Comparison of ENCODE assay signal across 15 cellular contexts in genomic region chr4:53474178-53474577, GRCh38.
DNase-seq lines count a peak whose midpoint lies in the region; ATAC-seq and TF ChIP-seq lines count a peak whose summit lies in the region.
"Had no signal": no experiment of that assay in that cellular context is flagged by ENCODE, and none has a peak within 500 bp of the region (broad histone marks: within the 10 kb centered on the region; RNA-seq: fewer than 3 reads in every experiment).

No MANE protein-coding gene starts in this region.

- H3K56ac ChIP-seq in IMR-90 (ENCODE audit: extremely low read depth, insufficient read depth, low read length) = no peak overlapping the region

- no peak for ATAC-seq in activated CD8-positive, alpha-beta memory T cell treated with anti-CD3 and anti-CD28 coated beads, Interleukin-2, amount 10 ng/mL, durations not matched to agents 7 days and 5 days
- ATAC-seq in IMR-90 (ENCODE audit: low read depth) = no peak
- peak; percentile 66 for ATAC-seq in stimulated activated effector memory CD8-positive, alpha-beta T cell treated with anti-CD3 and anti-CD28 coated beads, Interleukin-12 subunit alpha, Interleukin-12 subunit beta, amount 100 ng/mL, for 72 hours
- ATAC-seq: CD8-positive, alpha-beta T cell had no signal

- H2AK9ac ChIP-seq in IMR-90 (replicated peaks; ENCODE audit: low read depth, low read length, poor library complexity) = no peak overlapping the region

- H3K18ac ChIP-seq in IMR-90 (ENCODE audit: low read depth, low read length) = no peak overlapping the region

- no peaks in the 10 kb centered on the region for H3K27me3 ChIP-seq in IMR-90 (ENCODE audit: control insufficient read depth, insufficient read depth, low read length)
- H3K27me3 ChIP-seq: BLaER1 had no signal

- intact Hi-C loops in IMR-90 (cut with micrococcal nuclease) = no loop called here

- no peaks in the 10 kb centered on the region for H3K9me3 ChIP-seq in IMR-90 (ENCODE audit: control insufficient read depth, insufficient read depth, low read length)
- H3K9me3 ChIP-seq: BLaER1, HAP-1 had no signal

- POLR2A ChIA-PET in IMR-90 (lab: Charles Lee; ENCODE audit: unreplicated experiment) = no interaction called here

- no peak overlapping the region for H2BK5ac ChIP-seq in IMR-90 (ENCODE audit: low read depth, low read length, poor library complexity, severe bottlenecking)

- no peak overlapping the region for H2AK5ac ChIP-seq in IMR-90 (ENCODE audit: low read depth, low read length)

- no peak overlapping the region for H3K4me3 ChIP-seq in GM12865 (ENCODE audit: low read depth, low read length)
- H3K4me3 ChIP-seq in IMR-90 (ENCODE audit: insufficient read depth, low read depth, low read length) = no peak overlapping the region
- H3K4me3 ChIP-seq: BLaER1, HAP-1 had no signal

- no peaks in the 10 kb centered on the region for H4K20me1 ChIP-seq in IMR-90 (ENCODE audit: insufficient read depth, low read length)
- H4K20me1 ChIP-seq: BLaER1 had no signal

- no peak overlapping the region for H3K23ac ChIP-seq in IMR-90 (ENCODE audit: low read depth, low read length)

- no peaks in the 10 kb centered on the region for H3K79me1 ChIP-seq in IMR-90 (ENCODE audit: low read depth in 1 of 2, low read length in 2 of 2)

- no peaks in the 10 kb centered on the region for H3K36me3 ChIP-seq in IMR-90 (ENCODE audit: control insufficient read depth, insufficient read depth, low read length)
- H3K36me3 ChIP-seq: BLaER1, HAP-1 had no signal

- TF ChIP-seq CTCF in GM12865 (IDR thresholded peaks at IDR 0.05; ENCODE audit: insufficient read depth, low read depth, low read length, missing control alignments) (no peak), IMR-90 (conservative IDR thresholded peaks at IDR 0.05; ENCODE audit: low read depth, low read length) (no peak)

- CTCF ChIA-PET in activated CD8-positive, alpha-beta memory T cell treated with anti-CD3 and anti-CD28 coated beads, Interleukin-2, amount 10 ng/mL, durations not matched to agents 7 days and 5 days (lab: Charles Lee) = no interaction called here
- CTCF ChIA-PET in IMR-90 (lab: Yijun Ruan, JAX) = no interaction called here

- no peak overlapping the region for H4K8ac ChIP-seq in IMR-90 (ENCODE audit: low read depth in 2 of 2, low read length in 2 of 2)

- 0 out of 2 replicates have a peak overlapping the region, but pooled peaks have one; percentile 51 for H3K14ac ChIP-seq in IMR-90 (replicated peaks; ENCODE audit: low read depth, low read length)

- peak overlapping the region; percentile 44 for H2AFZ ChIP-seq in IMR-90 (replicated peaks; ENCODE audit: low read length, poor library complexity)

- H3K27ac Mint-ChIP-seq in activated CD8-positive, alpha-beta memory T cell treated with anti-CD3 and anti-CD28 coated beads, Interleukin-2, amount 10 ng/mL, durations not matched to agents 7 days and 5 days = no peak overlapping the region
- H3K27ac Mint-ChIP-seq in stimulated activated effector memory CD8-positive, alpha-beta T cell treated with anti-CD3 and anti-CD28 coated beads, Interleukin-12 subunit alpha, Interleukin-12 subunit beta, amount 100 ng/mL, for 72 hours = no peak overlapping the region
- H3K27ac Mint-ChIP-seq: CD8-positive, alpha-beta T cell had no signal

- no peak overlapping the region for H4K5ac ChIP-seq in IMR-90 (ENCODE audit: low read depth, low read length)

- peaks cover 17% of the 10 kb centered on the region for H3K4me1 ChIP-seq in IMR-90 (ENCODE audit: control insufficient read depth, insufficient read depth, low read length)
- H3K4me1 ChIP-seq: BLaER1, HAP-1 had no signal

- H3K9me3 Mint-ChIP-seq in activated CD8-positive, alpha-beta memory T cell treated with anti-CD3 and anti-CD28 coated beads, Interleukin-2, amount 10 ng/mL, durations not matched to agents 7 days and 5 days (ENCODE audit: low read depth) = no peaks in the 10 kb centered on the region
- peaks cover 14% of the 10 kb centered on the region for H3K9me3 Mint-ChIP-seq in stimulated activated effector memory CD8-positive, alpha-beta T cell treated with anti-CD3 and anti-CD28 coated beads, Interleukin-12 subunit alpha, Interleukin-12 subunit beta, amount 100 ng/mL, for 72 hours

- in situ Hi-C loops in IMR-90 (cut with MboI; ENCODE audit: low sequenced_read_pairs) = no loop called here

- no peak overlapping the region for H3K4me3 Mint-ChIP-seq in activated CD8-positive, alpha-beta memory T cell treated with anti-CD3 and anti-CD28 coated beads, Interleukin-2, amount 10 ng/mL, durations not matched to agents 7 days and 5 days
- no peak overlapping the region for H3K4me3 Mint-ChIP-seq in stimulated activated effector memory CD8-positive, alpha-beta T cell treated with anti-CD3 and anti-CD28 coated beads, Interleukin-12 subunit alpha, Interleukin-12 subunit beta, amount 100 ng/mL, for 72 hours
- H3K4me3 Mint-ChIP-seq: CD14-positive monocyte; CD8-positive, alpha-beta T cell had no signal

- BruUV-seq in IMR-90 (replicated peaks; lab: Mats Ljungman, UMichigan) = no TSS peak

- H3K9ac ChIP-seq in IMR-90 (ENCODE audit: low read depth, low read length) = no peak overlapping the region
- H3K9ac ChIP-seq: BLaER1 had no signal

- peak overlapping the region; percentile 10; the same call in 1 of the 2 replicates for H3K4ac ChIP-seq in IMR-90 (ENCODE audit: low read depth, low read length)

- H3K4me2 ChIP-seq in IMR-90 (ENCODE audit: low read depth, low read length) = no peak overlapping the region
- H3K4me2 ChIP-seq: BLaER1 had no signal

- H3K4me1 Mint-ChIP-seq in activated CD8-positive, alpha-beta memory T cell treated with anti-CD3 and anti-CD28 coated beads, Interleukin-2, amount 10 ng/mL, durations not matched to agents 7 days and 5 days = peaks cover 1% of the 10 kb centered on the region
- H3K4me1 Mint-ChIP-seq in stimulated activated effector memory CD8-positive, alpha-beta T cell treated with anti-CD3 and anti-CD28 coated beads, Interleukin-12 subunit alpha, Interleukin-12 subunit beta, amount 100 ng/mL, for 72 hours = no peaks in the 10 kb centered on the region

- H3K27me3 Mint-ChIP-seq in activated CD8-positive, alpha-beta memory T cell treated with anti-CD3 and anti-CD28 coated beads, Interleukin-2, amount 10 ng/mL, durations not matched to agents 7 days and 5 days = peaks cover 21% of the 10 kb centered on the region

- no peak overlapping the region for H3K27ac ChIP-seq in IMR-90 (ENCODE audit: insufficient read depth, low read length)
- H3K27ac ChIP-seq: BLaER1 had no signal

- no peak overlapping the region for H2BK20ac ChIP-seq in IMR-90 (ENCODE audit: low read depth, low read length)

- peak overlapping the region; percentile 49; the same call in 1 of the 2 replicates for H2BK120ac ChIP-seq in IMR-90 (ENCODE audit: low read depth, low read length)

- 0 out of 2 replicates have a peak overlapping the region, but pooled peaks have one; percentile 9 for H4K91ac ChIP-seq in IMR-90 (ENCODE audit: insufficient read depth, low read depth, low read length)

- DNase-seq in activated CD8-positive, alpha-beta memory T cell treated with anti-CD3 and anti-CD28 coated beads, Interleukin-2, amount 10 ng/mL, durations not matched to agents 7 days and 5 days = peak; percentile 43
- DNase-seq in activated CD8-positive, alpha-beta memory T cell treated with anti-CD3 and anti-CD28 coated beads for 24 hours = no peak
- peak; percentile 4 for DNase-seq in GM12865 (ENCODE audit: low read depth)
- no peak for DNase-seq in IMR-90
- no peak for DNase-seq in stimulated activated effector memory CD8-positive, alpha-beta T cell treated with anti-CD3 and anti-CD28 coated beads, Interleukin-12 subunit alpha, Interleukin-12 subunit beta, amount 100 ng/mL, for 72 hours (ENCODE audit: low spot score in 2 of 2)
- no peak for DNase-seq in NCI-H2081 (lab: John Stamatoyannopoulos, UW)
- DNase-seq in NK-92 (lab: John Stamatoyannopoulos, UW; ENCODE audit: unreplicated experiment) = no peak
- DNase-seq: 8988T; Calu3; CD8-positive, alpha-beta T cell; DMS79 treated with DMSO at 0.1 percent for 48 hours; GF-D8 had no signal

- H2BK15ac ChIP-seq in IMR-90 (ENCODE audit: low read depth, low read length) = no peak overlapping the region

- no CpG with 5 or more reads among the region's 1 CpG for WGBS in IMR-90 (ENCODE audit: extremely low coverage in 2 of 2, insufficient read length in 1 of 2), 2 experiments

- dilution Hi-C loops in IMR-90 (cut with HindIII; ENCODE audit: low sequenced_read_pairs, unreplicated experiment) = no loop called here

- no peaks in the 10 kb centered on the region for H3K36me3 Mint-ChIP-seq in activated CD8-positive, alpha-beta memory T cell treated with anti-CD3 and anti-CD28 coated beads, Interleukin-2, amount 10 ng/mL, durations not matched to agents 7 days and 5 days
- no peaks in the 10 kb centered on the region for H3K36me3 Mint-ChIP-seq in stimulated activated effector memory CD8-positive, alpha-beta T cell treated with anti-CD3 and anti-CD28 coated beads, Interleukin-12 subunit alpha, Interleukin-12 subunit beta, amount 100 ng/mL, for 72 hours
- H3K36me3 Mint-ChIP-seq: CD14-positive monocyte; CD8-positive, alpha-beta T cell had no signal

- no peak for TF ChIP-seq RAD21 in IMR-90 (IDR thresholded peaks at IDR 0.05; ENCODE audit: low read length)

- no peak for TF ChIP-seq POLR2A in IMR-90 (IDR thresholded peaks at IDR 0.05; ENCODE audit: low read depth, low read length)

- peaks cover 4% of the 10 kb centered on the region; the same call in 1 of the 2 replicates for H3K9me1 ChIP-seq in IMR-90 (ENCODE audit: insufficient read depth, low read length)

TF ChIP-seq in IMR-90, 13 proteins besides CTCF, POLR2A, EP300 and RAD21 (continues in another document):
- TF ChIP-seq RCOR1 (IDR thresholded peaks at IDR 0.05; ENCODE audit: insufficient replicate concordance, low read length) (no peak), NFE2L2 (IDR thresholded peaks at IDR 0.05; ENCODE audit: low read depth, low read length) (no peak), BHLHE40 (IDR thresholded peaks at IDR 0.05; ENCODE audit: low read depth, low read length) (no peak), RFX5 (IDR thresholded peaks at IDR 0.05; ENCODE audit: low read depth, low read length) (no peak), MAZ (IDR thresholded peaks at IDR 0.05; ENCODE audit: borderline replicate concordance, low read depth, low read length) (no peak), SMC3 (IDR thresholded peaks at IDR 0.05; ENCODE audit: low read depth, low read length) (no peak), FOS (IDR thresholded peaks at IDR 0.05; ENCODE audit: low read depth, low read length) (no peak), ELK1 (IDR thresholded peaks at IDR 0.05; ENCODE audit: borderline replicate concordance, low read depth, low read length) (no peak), CEBPB (IDR thresholded peaks at IDR 0.05; ENCODE audit: low read depth, low read length) (no peak)

Comparison
In these comparisons a context has a peak if more than half of its experiments do, and no peak if none do; other contexts are left out.
1. DNase-seq: peak in activated CD8-positive, alpha-beta memory T cell treated with anti-CD3 and anti-CD28 coated beads, Interleukin-2, amount 10 ng/mL, durations not matched to agents 7 days and 5 days (single experiment) and GM12865 (single experiment); none in activated CD8-positive, alpha-beta memory T cell treated with anti-CD3 and anti-CD28 coated beads for 24 hours (single experiment), IMR-90 (single experiment), stimulated activated effector memory CD8-positive, alpha-beta T cell treated with anti-CD3 and anti-CD28 coated beads, Interleukin-12 subunit alpha, Interleukin-12 subunit beta, amount 100 ng/mL, for 72 hours (0 of 2), NCI-H2081 (0 of 2) and NK-92 (single experiment).